ENCODE assay signal across 24 cellular contexts in genomic region chr1:234627009-234627950, GRCh38. TPM values are rescaled to one million over a fixed set of nuclear protein-coding genes. Genes with fewer than 3 reads are reported as not detected.
DNase-seq lines count a peak whose midpoint lies in the region; ATAC-seq and TF ChIP-seq lines count a peak whose summit lies in the region.
"Had no signal": no experiment of that assay in that cellular context is flagged by ENCODE, and none has a peak within 500 bp of the region (broad histone marks: within the 10 kb centered on the region; RNA-seq: fewer than 3 reads in every experiment).

No MANE protein-coding gene starts in this region.

- peak overlapping the region; percentile 87 for H3K27ac Mint-ChIP-seq in Caco-2 (ENCODE audit: unreplicated experiment)
- H3K27ac Mint-ChIP-seq: activated CD4-positive, alpha-beta T cell treated with anti-CD3 and anti-CD28 coated beads, Interleukin-2, amount 10 ng/mL, durations not matched to agents 7 days and 5 days; activated naive CD4-positive, alpha-beta T cell treated with anti-CD3 and anti-CD28 coated beads, Interleukin-2, amount 10 ng/mL, durations not matched to agents 7 days and 5 days; activated T-helper 1 cell treated with anti-CD3 and anti-CD28 coated beads, Interleukin-12 subunit alpha, Interleukin-12 subunit beta, Interleukin-2, Interleukin-4 antibody, amounts not matched to agents 30 ng/mL and 10 ng/mL and 1 ng/mL, durations not matched to agents 14 hours and 24 hours and 36 hours; dendritic cell treated with granulocyte-macrophage colony-stimulating factor and Interleukin-4, amounts not matched to agents 40 ng/mL and 50 ng/mL, for 4 days; stimulated activated effector memory CD8-positive, alpha-beta T cell treated with anti-CD3 and anti-CD28 coated beads, Interleukin-12 subunit alpha, Interleukin-12 subunit beta, amount 100 ng/mL, for 72 hours; T-helper 17 cell had no signal

- TF ChIP-seq CTCF in Caco-2 (IDR thresholded peaks at IDR 0.05; ENCODE audit: insufficient read depth in 1 of 2, low read depth in 1 of 2, low read length in 1 of 2, severe bottlenecking in 1 of 2, unreplicated experiment in 1 of 2): no peak
- no peak for TF ChIP-seq CTCF in PC-3 (conservative IDR thresholded peaks at IDR 0.05; ENCODE audit: low read depth, low read length)
- TF ChIP-seq CTCF in esophagus squamous epithelium (IDR thresholded peaks at IDR 0.05): no peak
- TF ChIP-seq CTCF in osteoblast (IDR thresholded peaks at IDR 0.05; ENCODE audit: extremely low read depth, low read depth, low read length): no peak
- no peak for TF ChIP-seq CTCF in upper lobe of left lung (IDR thresholded peaks at IDR 0.05)

- H3K4me2 ChIP-seq in PC-3 (ENCODE audit: low read length) (peak overlapping the region; percentile 30), osteoblast (ENCODE audit: insufficient read depth, low read length) (no peak overlapping the region), Karpas-422 (ENCODE audit: low read depth, low read length, poor library complexity, severe bottlenecking) (no peak overlapping the region)

- no peak for TF ChIP-seq EP300 in upper lobe of left lung (IDR thresholded peaks at IDR 0.05)

- BruUV-seq in Caco-2 (replicated peaks; lab: Mats Ljungman, UMichigan): TSS peak; percentile 97
- no TSS peak for BruUV-seq in PC-3 (replicated peaks; lab: Mats Ljungman, UMichigan)

- WGBS in esophagus squamous epithelium, 2 donors: 82 to 92% methylated on average over 11 of the region's 11 CpGs
- WGBS in upper lobe of left lung, 2 donors: 81 to 90% methylated on average over 11 of the region's 11 CpGs

- peaks cover 3% of the 10 kb centered on the region for H3F3A ChIP-seq in PC-3 (ENCODE audit: low read length, unreplicated experiment)

- no peaks in the 10 kb centered on the region for H3K9me2 ChIP-seq in PC-3 (replicated peaks; ENCODE audit: low read length)
- no peaks in the 10 kb centered on the region for H3K9me2 ChIP-seq in Karpas-422 (replicated peaks; ENCODE audit: insufficient read depth, low read length)

- H3K4me1 ChIP-seq in Caco-2: peaks cover 59% of the 10 kb centered on the region
- H3K4me1 ChIP-seq in PC-3 (ENCODE audit: insufficient read depth, low read length): peaks cover 40% of the 10 kb centered on the region
- H3K4me1 ChIP-seq in esophagus squamous epithelium: peaks cover 4 to 27% (median 14%) of the 10 kb centered on the region in 3 donors
- H3K4me1 ChIP-seq in osteoblast (ENCODE audit: insufficient read depth, low read length): peaks cover 51% of the 10 kb centered on the region
- peaks cover 18% of the 10 kb centered on the region for H3K4me1 ChIP-seq in Karpas-422 (ENCODE audit: low read length)
- H3K4me1 ChIP-seq in upper lobe of left lung: peaks cover 0 to 14% (median 7%) of the 10 kb centered on the region in 4 donors

- peak overlapping the region; percentile 54 for H3K4me3 Mint-ChIP-seq in Caco-2 (ENCODE audit: unreplicated experiment)
- H3K4me3 Mint-ChIP-seq: activated CD4-positive, alpha-beta T cell treated with anti-CD3 and anti-CD28 coated beads, Interleukin-2, amount 10 ng/mL, durations not matched to agents 7 days and 5 days; activated naive CD4-positive, alpha-beta T cell treated with anti-CD3 and anti-CD28 coated beads, Interleukin-2, amount 10 ng/mL, durations not matched to agents 7 days and 5 days; activated T-helper 1 cell treated with anti-CD3 and anti-CD28 coated beads, Interleukin-12 subunit alpha, Interleukin-12 subunit beta, Interleukin-2, Interleukin-4 antibody, amounts not matched to agents 30 ng/mL and 10 ng/mL and 1 ng/mL, durations not matched to agents 14 hours and 24 hours and 36 hours; dendritic cell treated with granulocyte-macrophage colony-stimulating factor and Interleukin-4, amounts not matched to agents 40 ng/mL and 50 ng/mL, for 4 days; stimulated activated effector memory CD8-positive, alpha-beta T cell treated with anti-CD3 and anti-CD28 coated beads, Interleukin-12 subunit alpha, Interleukin-12 subunit beta, amount 100 ng/mL, for 72 hours; T-helper 17 cell had no signal

- H3K9ac ChIP-seq in PC-3 (ENCODE audit: low read length) (peak overlapping the region; percentile 65), Karpas-422 (ENCODE audit: low read length) (no peak overlapping the region)

- H3K4me3 ChIP-seq in Caco-2 (ENCODE audit: low read depth, low read length) (no peak overlapping the region), PC-3 (ENCODE audit: low read length) (no peak overlapping the region), esophagus squamous epithelium (no peak overlapping the region), osteoblast (ENCODE audit: insufficient read depth, low read length) (no peak overlapping the region), Karpas-422 (ENCODE audit: low read length) (no peak overlapping the region), upper lobe of left lung (no peak overlapping the region)
- H3K4me3 ChIP-seq: spleen had no signal

- peaks cover 7% of the 10 kb centered on the region for H3K36me3 Mint-ChIP-seq in Caco-2 (ENCODE audit: insufficient read depth, unreplicated experiment)
- H3K36me3 Mint-ChIP-seq: activated naive CD4-positive, alpha-beta T cell treated with anti-CD3 and anti-CD28 coated beads, Interleukin-2, amount 10 ng/mL, durations not matched to agents 7 days and 5 days; stimulated activated effector memory CD8-positive, alpha-beta T cell treated with anti-CD3 and anti-CD28 coated beads, Interleukin-12 subunit alpha, Interleukin-12 subunit beta, amount 100 ng/mL, for 72 hours had no signal

- H3K36me3 ChIP-seq in Caco-2 (ENCODE audit: control insufficient read depth, insufficient read depth, low read length) (no peaks in the 10 kb centered on the region), PC-3 (ENCODE audit: low read depth, low read length) (no peaks in the 10 kb centered on the region), esophagus squamous epithelium (no peaks in the 10 kb centered on the region), osteoblast (ENCODE audit: insufficient read depth, low read length) (no peaks in the 10 kb centered on the region), Karpas-422 (ENCODE audit: insufficient read depth, low read length) (no peaks in the 10 kb centered on the region), upper lobe of left lung (no peaks in the 10 kb centered on the region)
- H3K36me3 ChIP-seq: spleen had no signal

- H3K9me3 ChIP-seq in Caco-2: no peaks in the 10 kb centered on the region
- H3K9me3 ChIP-seq in PC-3 (ENCODE audit: low read length): no peaks in the 10 kb centered on the region
- H3K9me3 ChIP-seq in esophagus squamous epithelium: no peaks in the 10 kb centered on the region
- no peaks in the 10 kb centered on the region for H3K9me3 ChIP-seq in osteoblast (ENCODE audit: low read depth, low read length)
- H3K9me3 ChIP-seq in Karpas-422 (ENCODE audit: low read length): no peaks in the 10 kb centered on the region
- H3K9me3 ChIP-seq in upper lobe of left lung: no peaks in the 10 kb centered on the region
- H3K9me3 ChIP-seq: spleen had no signal

- H3K4me1 Mint-ChIP-seq in Caco-2 (ENCODE audit: low read depth, unreplicated experiment): peaks cover 51% of the 10 kb centered on the region
- H3K4me1 Mint-ChIP-seq: activated CD4-positive, alpha-beta T cell treated with anti-CD3 and anti-CD28 coated beads, Interleukin-2, amount 10 ng/mL, durations not matched to agents 7 days and 5 days; activated naive CD4-positive, alpha-beta T cell treated with anti-CD3 and anti-CD28 coated beads, Interleukin-2, amount 10 ng/mL, durations not matched to agents 7 days and 5 days had no signal

- no peaks in the 10 kb centered on the region for H3K79me2 ChIP-seq in PC-3 (ENCODE audit: low read length)
- no peaks in the 10 kb centered on the region for H3K79me2 ChIP-seq in osteoblast (ENCODE audit: insufficient read depth, low read length)
- no peaks in the 10 kb centered on the region for H3K79me2 ChIP-seq in Karpas-422 (ENCODE audit: low read length)

- CTCF ChIA-PET in Caco-2 (lab: Charles Lee) (interaction anchor here (0.6 to 1.6 kb wide), 8 partner anchors 12 to 457 kb away, joined by 3 to 9 read pairs (median 4); no protein-coding TSS in a partner anchor), PC-3 (lab: Charles Lee) (no interaction called here)

- H4K20me1 ChIP-seq in PC-3 (ENCODE audit: low read length) (no peaks in the 10 kb centered on the region), osteoblast (ENCODE audit: insufficient read depth, low read length) (no peaks in the 10 kb centered on the region), Karpas-422 (ENCODE audit: insufficient read depth, low read depth, low read length) (no peaks in the 10 kb centered on the region)

- TF ChIP-seq POLR2A in esophagus squamous epithelium (IDR thresholded peaks at IDR 0.05): no peak
- TF ChIP-seq POLR2A in upper lobe of left lung (IDR thresholded peaks at IDR 0.05): no peak

- POLR2A ChIA-PET in Caco-2 (lab: Charles Lee): interaction anchor here (0.8 to 2.4 kb wide), 8 partner anchors 8 to 97 kb away, joined by 3 to 51 read pairs (median 6); partner anchors contain the start of gene IRF2BP2
- POLR2A ChIA-PET in PC-3 (lab: Charles Lee; ENCODE audit: unreplicated experiment): interaction anchor here (0.6 kb wide), 1 partner anchor 264 kb away, joined by 4 read pairs; no protein-coding TSS in a partner anchor

- H3K27me3 Mint-ChIP-seq in Caco-2 (ENCODE audit: insufficient read depth, unreplicated experiment): no peaks in the 10 kb centered on the region
- H3K27me3 Mint-ChIP-seq: activated CD4-positive, alpha-beta T cell treated with anti-CD3 and anti-CD28 coated beads, Interleukin-2, amount 10 ng/mL, durations not matched to agents 7 days and 5 days; dendritic cell treated with granulocyte-macrophage colony-stimulating factor and Interleukin-4, amounts not matched to agents 40 ng/mL and 50 ng/mL, for 4 days had no signal

- no peak overlapping the region for H2AFZ ChIP-seq in PC-3 (ENCODE audit: low read length)
- H2AFZ ChIP-seq in osteoblast (ENCODE audit: low read length): no peak overlapping the region
- no peak overlapping the region for H2AFZ ChIP-seq in Karpas-422 (ENCODE audit: low read length)

- peak; percentile 81 to 82 for DNase-seq in Caco-2
- DNase-seq in PC-3: no peak
- DNase-seq in esophagus squamous epithelium (lab: John Stamatoyannopoulos, UW): no peak
- DNase-seq in osteoblast (ENCODE audit: insufficient read length, low spot score, missing footprints): no peak
- no peak for DNase-seq in NCI-H1417 treated with DMSO at 0.1 percent for 48 hours (lab: John Stamatoyannopoulos, UW)
- DNase-seq in Karpas-422: no peak
- no peak for DNase-seq in upper lobe of left lung
- no peak for DNase-seq in stimulated activated naive CD4-positive, alpha-beta T cell (lab: John Stamatoyannopoulos, UW)
- DNase-seq: activated CD4-positive, alpha-beta T cell treated with anti-CD3 and anti-CD28 coated beads, Interleukin-2, amount 10 ng/mL, durations not matched to agents 7 days and 5 days; activated naive CD4-positive, alpha-beta T cell treated with anti-CD3 and anti-CD28 coated beads, Interleukin-2, amount 10 ng/mL, durations not matched to agents 7 days and 5 days; anterior cingulate cortex; caudate nucleus; head of caudate nucleus; NCI-H1694; NCI-H2171 treated with DMSO at 0.1 percent for 48 hours; NCI-H524 treated with DMSO at 0.1 percent for 48 hours; nucleus accumbens; spleen; stimulated activated CD4-positive, alpha-beta T cell treated with anti-CD3 and anti-CD28 coated beads, Interleukin-2, amount 100 ng/mL, for 48 hours; T-helper 17 cell had no signal

- ATAC-seq in PC-3: no peak
- no peak for ATAC-seq in upper lobe of left lung (ENCODE audit: low FRiP score in 2 of 2)
- ATAC-seq: T-helper 17 cell had no signal

- H3K9me3 Mint-ChIP-seq in Caco-2 (ENCODE audit: unreplicated experiment): no peaks in the 10 kb centered on the region
- H3K9me3 Mint-ChIP-seq: activated naive CD4-positive, alpha-beta T cell treated with anti-CD3 and anti-CD28 coated beads, Interleukin-2, amount 10 ng/mL, durations not matched to agents 7 days and 5 days; activated T-helper 1 cell treated with anti-CD3 and anti-CD28 coated beads, Interleukin-12 subunit alpha, Interleukin-12 subunit beta, Interleukin-2, Interleukin-4 antibody, amounts not matched to agents 30 ng/mL and 10 ng/mL and 1 ng/mL, durations not matched to agents 14 hours and 24 hours and 36 hours; dendritic cell treated with granulocyte-macrophage colony-stimulating factor and Interleukin-4, amounts not matched to agents 40 ng/mL and 50 ng/mL, for 4 days; stimulated activated effector memory CD8-positive, alpha-beta T cell treated with anti-CD3 and anti-CD28 coated beads, Interleukin-12 subunit alpha, Interleukin-12 subunit beta, amount 100 ng/mL, for 72 hours had no signal

- peak overlapping the region; percentile 92 for H3K27ac ChIP-seq in PC-3 (ENCODE audit: low read length)
- peak overlapping the region in 3 of 4 donors; percentile 31 to 68 (median 57) for H3K27ac ChIP-seq in esophagus squamous epithelium
- H3K27ac ChIP-seq in osteoblast (ENCODE audit: low read depth, low read length): peak overlapping the region; percentile 71
- no peak overlapping the region for H3K27ac ChIP-seq in Karpas-422 (ENCODE audit: low read length)
- H3K27ac ChIP-seq in upper lobe of left lung: no peak overlapping the region
- H3K27ac ChIP-seq: C4-2B, spleen had no signal

- H3K27me3 ChIP-seq in Caco-2 (replicated peaks; ENCODE audit: control insufficient read depth, insufficient read depth, low read length): no peaks in the 10 kb centered on the region
- H3K27me3 ChIP-seq in PC-3 (ENCODE audit: low read length): no peaks in the 10 kb centered on the region
- no peaks in the 10 kb centered on the region for H3K27me3 ChIP-seq in esophagus squamous epithelium
- H3K27me3 ChIP-seq in osteoblast (ENCODE audit: insufficient read depth, low read length): no peaks in the 10 kb centered on the region
- no peaks in the 10 kb centered on the region; the same call in 1 of the 2 replicates for H3K27me3 ChIP-seq in Karpas-422 (ENCODE audit: low read length)
- no peaks in the 10 kb centered on the region for H3K27me3 ChIP-seq in upper lobe of left lung
- H3K27me3 ChIP-seq: spleen had no signal

- intact Hi-C loops in Caco-2 (cut with micrococcal nuclease; ENCODE audit: unreplicated experiment): loop anchor here (1.0 kb wide), 3 partner anchors 12 to 16 kb away; no protein-coding TSS in a partner anchor
- intact Hi-C loops in PC-3 (cut with micrococcal nuclease): no loop called here
- intact Hi-C loops in esophagus squamous epithelium (cut with DNase I): no loop called here

RNA-seq across cellular contexts. Expression of gene IRF2BP2, which starts 17.3 kb away (rescaled TPM):
- total RNA-seq in Caco-2 (2022) (129 and 135 TPM in 2 replicates), PC-3 (2014; rRNA removed) (78.8 and 102 TPM in 2 replicates), esophagus squamous epithelium (10 to 100 TPM; 52.5 to 66.8 (median 57.6) TPM), osteoblast (159 and 172 TPM in 2 replicates), upper lobe of left lung (100 to 1,000 TPM in 3 of 6 donors, 10 to 100 TPM in 3; 83.8 to 157 (median 116) TPM)
- 14.1 and 16.5 TPM in 2 replicates for total RNA-seq in Karpas-422 (2014; rRNA removed; shearing (Covaris generic); ENCODE audit: low replicate concordance)

Comparison
In these comparisons a context has a peak if more than half of its experiments do, and no peak if none do; other contexts are left out.
1. DNase-seq: peak in Caco-2 (2 of 2); none in PC-3 (single experiment), esophagus squamous epithelium (single experiment), osteoblast (single experiment), NCI-H1417 treated with DMSO at 0.1 percent for 48 hours (single experiment), Karpas-422 (single experiment), upper lobe of left lung (0 of 2) and stimulated activated naive CD4-positive, alpha-beta T cell (0 of 6).
2. H3K27ac ChIP-seq: peak in PC-3 (single experiment), esophagus squamous epithelium (3 of 4) and osteoblast (single experiment); none in Karpas-422 (single experiment) and upper lobe of left lung (0 of 4).